In the genomic region with DNA sequence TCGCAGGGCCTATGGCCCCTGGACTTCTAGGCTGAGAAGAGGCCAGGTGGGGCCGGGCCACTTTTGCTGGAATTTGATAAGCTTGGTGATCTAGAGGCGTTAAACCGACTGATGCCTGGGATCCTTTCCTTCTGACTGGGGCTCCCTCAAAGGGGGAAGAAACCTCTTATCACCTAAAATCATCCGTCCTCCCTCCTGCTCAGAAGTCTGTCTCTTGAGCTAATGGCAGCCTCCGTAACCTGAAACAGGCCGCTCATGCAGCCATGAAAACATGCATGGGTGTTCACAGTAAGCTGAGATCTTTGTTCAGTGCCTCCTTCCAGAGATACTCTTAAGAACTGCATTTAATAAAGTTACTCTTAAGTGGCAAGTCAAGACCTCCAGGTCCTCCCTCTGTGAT, we compare ENCODE assay signal across 20 cellular contexts. TPM values are rescaled to one million over a fixed set of nuclear protein-coding genes. Genes with fewer than 3 reads are reported as not detected.
DNase-seq lines count a peak whose midpoint lies in the region; ATAC-seq lines count a peak whose summit lies in the region.
"Had no signal": no experiment of that assay in that cellular context is flagged by ENCODE, and none has a peak within 500 bp of the region (broad histone marks: within the 10 kb centered on the region; RNA-seq: fewer than 3 reads in every experiment).

No MANE protein-coding gene starts in this region.

- H4K5ac ChIP-seq in mesendoderm (ENCODE audit: low read length) = no peak overlapping the region

- no peak overlapping the region for H3K18ac ChIP-seq in mesendoderm (ENCODE audit: low read length)

- H3K56ac ChIP-seq in mesendoderm (ENCODE audit: low read length) = no peak overlapping the region

- H3K79me2 ChIP-seq in mesendoderm (ENCODE audit: control insufficient read depth, insufficient read depth, low read length) = no peaks in the 10 kb centered on the region

- H3K4me1 Mint-ChIP-seq in activated naive CD4-positive, alpha-beta T cell treated with anti-CD3 and anti-CD28 coated beads, Interleukin-2, amount 50 U/mL, for 24 hours = peaks cover 74% of the 10 kb centered on the region
- H3K4me1 Mint-ChIP-seq in activated T-helper 17 cell treated with anti-CD3 and anti-CD28 coated beads, Interleukin-2, amount 50 U/mL, for 72 hours = peaks cover 9% of the 10 kb centered on the region
- H3K4me1 Mint-ChIP-seq: GM23338 had no signal

- H3K27me3 Mint-ChIP-seq in activated naive CD4-positive, alpha-beta T cell treated with anti-CD3 and anti-CD28 coated beads, Interleukin-2, amount 50 U/mL, for 24 hours = no peaks in the 10 kb centered on the region
- H3K27me3 Mint-ChIP-seq in activated T-helper 17 cell treated with anti-CD3 and anti-CD28 coated beads, Interleukin-2, amount 50 U/mL, for 72 hours = no peaks in the 10 kb centered on the region
- H3K27me3 Mint-ChIP-seq: CD4-positive, CD25-positive, alpha-beta regulatory T cell had no signal

- H3K36me3 Mint-ChIP-seq in activated naive CD4-positive, alpha-beta T cell treated with anti-CD3 and anti-CD28 coated beads, Interleukin-2, amount 50 U/mL, for 24 hours = peaks cover 14% of the 10 kb centered on the region
- peaks cover 83% of the 10 kb centered on the region for H3K36me3 Mint-ChIP-seq in activated T-helper 17 cell treated with anti-CD3 and anti-CD28 coated beads, Interleukin-2, amount 50 U/mL, for 72 hours (ENCODE audit: low read depth)

- H3K36me3 ChIP-seq in mesendoderm (ENCODE audit: control insufficient read depth, insufficient read depth, low read length) = no peaks in the 10 kb centered on the region
- H3K36me3 ChIP-seq: BE2C had no signal

- DNase-seq in activated naive CD4-positive, alpha-beta T cell treated with Interleukin-2 at 50 U/mL for 16 hours = no peak
- DNase-seq in mesendoderm = peak; percentile 19
- DNase-seq in activated CD4-positive, alpha-beta T cell treated with anti-CD3 and anti-CD28 coated beads, Interleukin-2, amount 50 U/mL, for 4 hours = no peak
- DNase-seq: BE2C; CD4-positive, CD25-positive, alpha-beta regulatory T cell; DMS153; GDM1; KBM-7; NCI-H1105 treated with DMSO at 0.1 percent for 48 hours; NCI-H1694; NCI-H2081 treated with DMSO at 0.1 percent for 48 hours; NCI-H510A; NCI-H748 treated with DMSO at 0.1 percent for 48 hours; NK-92 treated with Interleukin-12 subunit alpha and Interleukin-12 subunit beta, amount 100 ng/mL, for 24 hours; Right ventricle myocardium superior had no signal

- no peak overlapping the region for H2AK5ac ChIP-seq in mesendoderm (ENCODE audit: low read length)

- no peak for ATAC-seq in activated T-helper 17 cell treated with anti-CD3 and anti-CD28 coated beads, Interleukin-2, amount 50 U/mL, for 72 hours (replicated peaks)
- ATAC-seq in GM21737 (IDR thresholded peaks at IDR 0.05; ENCODE audit: unreplicated experiment) (no peak), GM18868 (IDR thresholded peaks at IDR 0.05; ENCODE audit: unreplicated experiment) (no peak)
- ATAC-seq: GM23338 had no signal

- H3K27ac ChIP-seq in mesendoderm (ENCODE audit: low read depth, low read length) = no peak overlapping the region

- no peaks in the 10 kb centered on the region for H3K4me1 ChIP-seq in mesendoderm (ENCODE audit: control insufficient read depth, low read depth, low read length)
- H3K4me1 ChIP-seq: BE2C had no signal

- H3K9me3 Mint-ChIP-seq in activated naive CD4-positive, alpha-beta T cell treated with anti-CD3 and anti-CD28 coated beads, Interleukin-2, amount 50 U/mL, for 24 hours = no peaks in the 10 kb centered on the region
- H3K9me3 Mint-ChIP-seq in activated T-helper 17 cell treated with anti-CD3 and anti-CD28 coated beads, Interleukin-2, amount 50 U/mL, for 72 hours = no peaks in the 10 kb centered on the region
- H3K9me3 Mint-ChIP-seq: CD4-positive, CD25-positive, alpha-beta regulatory T cell; GM23338 had no signal

- peak overlapping the region; percentile 47 for H3K4me3 Mint-ChIP-seq in activated naive CD4-positive, alpha-beta T cell treated with anti-CD3 and anti-CD28 coated beads, Interleukin-2, amount 50 U/mL, for 24 hours
- H3K4me3 Mint-ChIP-seq in activated T-helper 17 cell treated with anti-CD3 and anti-CD28 coated beads, Interleukin-2, amount 50 U/mL, for 72 hours = no peak overlapping the region
- H3K4me3 Mint-ChIP-seq: CD4-positive, CD25-positive, alpha-beta regulatory T cell; GM23338 had no signal

- H3K4me3 ChIP-seq in mesendoderm (ENCODE audit: low read length) = no peak overlapping the region
- H3K4me3 ChIP-seq: GM23338 had no signal

- H2BK5ac ChIP-seq in mesendoderm (ENCODE audit: low read length) = no peak overlapping the region

- no peak overlapping the region for H2BK120ac ChIP-seq in mesendoderm (ENCODE audit: low read depth, low read length)

- H3K4me2 ChIP-seq in mesendoderm (ENCODE audit: low read length) = no peak overlapping the region
- H3K4me2 ChIP-seq: GM23338 had no signal

- H3K23ac ChIP-seq in mesendoderm (ENCODE audit: low read length) = no peak overlapping the region

- no peak overlapping the region for H2BK15ac ChIP-seq in mesendoderm (replicated peaks; ENCODE audit: low read depth)

- H4K8ac ChIP-seq in mesendoderm (ENCODE audit: low read depth, low read length) = no peak overlapping the region

- no CpG with 5 or more reads among the region's 7 CpGs for WGBS in mesendoderm (ENCODE audit: extremely low coverage, insufficient coverage, low lambda C conversion rate)

- no peak overlapping the region for H3K4ac ChIP-seq in mesendoderm (ENCODE audit: low read depth, low read length)

- peak overlapping the region; percentile 72 for H3K27ac Mint-ChIP-seq in activated naive CD4-positive, alpha-beta T cell treated with anti-CD3 and anti-CD28 coated beads, Interleukin-2, amount 50 U/mL, for 24 hours
- H3K27ac Mint-ChIP-seq in activated T-helper 17 cell treated with anti-CD3 and anti-CD28 coated beads, Interleukin-2, amount 50 U/mL, for 72 hours = peak overlapping the region; percentile 73
- H3K27ac Mint-ChIP-seq: GM23338 had no signal

- no peak overlapping the region for H3K9ac ChIP-seq in mesendoderm (ENCODE audit: low read length)

- H3K79me1 ChIP-seq in mesendoderm (ENCODE audit: low read length) = no peaks in the 10 kb centered on the region

- H3K27me3 ChIP-seq in mesendoderm (ENCODE audit: insufficient read depth, low read length, poor library complexity) = no peaks in the 10 kb centered on the region
- H3K27me3 ChIP-seq: BE2C had no signal

RNA-seq across cellular contexts. Expression of gene ITGA6, which starts 43.8 kb away (rescaled TPM):
- 1 to 10 TPM; 2.2 to 4.9 TPM for total RNA-seq in activated T-helper 17 cell treated with anti-CD3 and anti-CD28 coated beads, Interleukin-2, amount 50 U/mL, for 72 hours
- 25.4 TPM for polyA plus RNA-seq in mesendoderm (2013, experiment 1 of 2)
- 26.4 TPM for polyA plus RNA-seq in mesendoderm (2013, experiment 2 of 2)
